In the genomic region with DNA sequence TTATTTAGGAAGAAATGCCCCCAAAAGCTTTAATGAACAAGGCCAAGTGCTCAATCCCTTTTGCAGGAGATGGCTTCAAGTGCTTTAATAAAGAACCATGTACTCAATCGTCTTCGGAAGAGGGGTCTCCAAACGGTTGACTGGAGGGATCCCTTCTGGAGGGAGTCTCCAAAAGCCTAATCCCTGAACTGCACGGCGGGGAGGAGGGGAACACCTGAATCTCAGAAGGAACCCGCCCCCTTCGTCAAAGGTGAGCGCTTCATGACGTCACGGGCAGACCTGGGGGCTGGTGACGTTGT, we compare ENCODE assay signal across 8 cellular contexts. TPM values are rescaled to one million over a fixed set of nuclear protein-coding genes. Genes with fewer than 3 reads are reported as not detected.
DNase-seq lines count a peak whose midpoint lies in the region; ATAC-seq and TF ChIP-seq lines count a peak whose summit lies in the region.

No MANE protein-coding gene starts in this region.

- peaks cover 0 to 2% of the 10 kb centered on the region in 2 donors for H3K27me3 Mint-ChIP-seq in CD8-positive, alpha-beta memory T cell
- no peaks in the 10 kb centered on the region for H3K27me3 Mint-ChIP-seq in MCF 10A (ENCODE audit: insufficient read depth, unreplicated experiment)
- H3K27me3 Mint-ChIP-seq in stimulated activated naive B cell treated with anti-CD40 and anti-IgM and Interleukin-4, amounts not matched to agents 10 μg/mL and 1 μg/mL and 100 μg/mL, for 72 hours: no peaks in the 10 kb centered on the region

- BruUV-seq in MCF 10A (replicated peaks; lab: Mats Ljungman, UMichigan): TSS peak; percentile 44

- H4K20me1 ChIP-seq in OCI-LY3 (ENCODE audit: insufficient read depth, low read length): no peaks in the 10 kb centered on the region

- H3K27ac ChIP-seq in CD8-positive, alpha-beta memory T cell (ENCODE audit: low read depth, low read length): peak overlapping the region; percentile 99
- peak overlapping the region; percentile 82 for H3K27ac ChIP-seq in OCI-LY3 (ENCODE audit: low read length)

- no peaks in the 10 kb centered on the region for H3K9me3 Mint-ChIP-seq in CD8-positive, alpha-beta memory T cell
- no peaks in the 10 kb centered on the region for H3K9me3 Mint-ChIP-seq in MCF 10A (ENCODE audit: unreplicated experiment)
- no peaks in the 10 kb centered on the region for H3K9me3 Mint-ChIP-seq in stimulated activated naive B cell treated with anti-CD40 and anti-IgM and Interleukin-4, amounts not matched to agents 10 μg/mL and 1 μg/mL and 100 μg/mL, for 72 hours

- no peak for TF ChIP-seq POLR2A in lower leg skin (IDR thresholded peaks at IDR 0.05)

- peak overlapping the region; percentile 54; the same call in 1 of the 2 replicates for H2AFZ ChIP-seq in OCI-LY3 (ENCODE audit: low read depth, low read length)

- peaks cover 35% of the 10 kb centered on the region for H3K79me2 ChIP-seq in OCI-LY3 (ENCODE audit: low read length)

- WGBS in lower leg skin, 2 donors: 0% methylated on average over 8 to 11 of the region's 11 CpGs

- peaks cover 34 to 48% (median 42%) of the 10 kb centered on the region in 3 donors for H3K4me1 Mint-ChIP-seq in CD8-positive, alpha-beta memory T cell
- H3K4me1 Mint-ChIP-seq in MCF 10A (ENCODE audit: insufficient read depth, unreplicated experiment): peaks cover 12% of the 10 kb centered on the region
- H3K4me1 Mint-ChIP-seq in stimulated activated naive B cell treated with anti-CD40 and anti-IgM and Interleukin-4, amounts not matched to agents 10 μg/mL and 1 μg/mL and 100 μg/mL, for 72 hours: peaks cover 31 to 55% of the 10 kb centered on the region in 2 donors

- peak in 3 of 5 donors; percentile 72 to 91 (median 82) for DNase-seq in CD8-positive, alpha-beta memory T cell
- DNase-seq in MCF 10A (ENCODE audit: unreplicated experiment): peak; percentile 70
- DNase-seq in lower leg skin (ENCODE audit: low spot score in 2 of 2): peak; percentile 76 to 95
- no peak for DNase-seq in stimulated activated naive B cell treated with anti-CD40 and anti-IgM and Interleukin-4, amounts not matched to agents 10 μg/mL and 1 μg/mL and 100 μg/mL, for 72 hours

- H3K36me3 ChIP-seq in CD8-positive, alpha-beta memory T cell (ENCODE audit: insufficient read depth, low read length): peaks cover 44% of the 10 kb centered on the region
- peaks cover 43% of the 10 kb centered on the region for H3K36me3 ChIP-seq in OCI-LY3 (replicated peaks; ENCODE audit: low read depth, low read length)

- peak overlapping the region; percentile 95 to 100 (median 99) for H3K27ac Mint-ChIP-seq in CD8-positive, alpha-beta memory T cell
- H3K27ac Mint-ChIP-seq in MCF 10A (ENCODE audit: low read depth, unreplicated experiment): peak overlapping the region; percentile 98
- H3K27ac Mint-ChIP-seq in stimulated activated naive B cell treated with anti-CD40 and anti-IgM and Interleukin-4, amounts not matched to agents 10 μg/mL and 1 μg/mL and 100 μg/mL, for 72 hours: peak overlapping the region; percentile 99

- peaks cover 5 to 78% (median 25%) of the 10 kb centered on the region in 3 donors for H3K36me3 Mint-ChIP-seq in CD8-positive, alpha-beta memory T cell
- peaks cover 79% of the 10 kb centered on the region for H3K36me3 Mint-ChIP-seq in MCF 10A (ENCODE audit: insufficient read depth, unreplicated experiment)
- peaks cover 43 to 45% of the 10 kb centered on the region in 2 donors for H3K36me3 Mint-ChIP-seq in stimulated activated naive B cell treated with anti-CD40 and anti-IgM and Interleukin-4, amounts not matched to agents 10 μg/mL and 1 μg/mL and 100 μg/mL, for 72 hours

- H3K4me3 ChIP-seq in CD8-positive, alpha-beta memory T cell (ENCODE audit: low read length): peak overlapping the region; percentile 79
- peak overlapping the region; percentile 78 for H3K4me3 ChIP-seq in OCI-LY3 (ENCODE audit: low read length)
- H3K4me3 ChIP-seq in lower leg skin (ENCODE audit: low read depth, poor library complexity, severe bottlenecking): peak overlapping the region; percentile 89

- intact Hi-C loops in MCF 10A (cut with micrococcal nuclease) (loop anchor here (2.0 to 5.0 kb wide), 2 partner anchors 40 to 48 kb away; partner anchors contain the start of gene SAMD4B), lower leg skin (cut with DNase I; ENCODE audit: low total_unique reads) (no loop called here)

- CTCF ChIA-PET in CD8-positive, alpha-beta memory T cell (lab: Charles Lee): interaction anchor here (0.6 to 2.8 kb wide), 8 partner anchors 10 to 143 kb away, joined by 3 to 27 read pairs (median 6); partner anchors contain the start of genes EID2B, PLEKHG2, RPS16 and SAMD4B
- CTCF ChIA-PET in MCF 10A (lab: Yijun Ruan, JAX): interaction anchor here (0.7 to 2.3 kb wide), 2 partner anchors 21 to 118 kb away, joined by 3 to 14 read pairs; partner anchors contain the start of gene PLEKHG2

- ATAC-seq in stimulated activated naive B cell treated with anti-CD40 and anti-IgM and Interleukin-4, amounts not matched to agents 10 μg/mL and 1 μg/mL and 100 μg/mL, for 72 hours (replicated peaks): no peak
- no peak for ATAC-seq in HG02588 (IDR thresholded peaks at IDR 0.05; ENCODE audit: unreplicated experiment)
- no peak for ATAC-seq in HG03521 (IDR thresholded peaks at IDR 0.05; ENCODE audit: unreplicated experiment)
- ATAC-seq in HG03520 (IDR thresholded peaks at IDR 0.05; ENCODE audit: unreplicated experiment): no peak

- H3K4me1 ChIP-seq in CD8-positive, alpha-beta memory T cell (ENCODE audit: insufficient read depth, low read length): peaks cover 20% of the 10 kb centered on the region
- H3K4me1 ChIP-seq in OCI-LY3 (ENCODE audit: low read length): peaks cover 11% of the 10 kb centered on the region

- H3K27me3 ChIP-seq in CD8-positive, alpha-beta memory T cell (ENCODE audit: insufficient read depth, low read length, poor library complexity, severe bottlenecking): no peaks in the 10 kb centered on the region
- H3K27me3 ChIP-seq in OCI-LY3 (ENCODE audit: low read depth, low read length): no peaks in the 10 kb centered on the region

- POLR2A ChIA-PET in CD8-positive, alpha-beta memory T cell (lab: Charles Lee): interaction anchor here (0.6 to 2.8 kb wide), 10 partner anchors 11 to 834 kb away, joined by 3 to 34 read pairs (median 10); partner anchors contain the start of genes EID2B, GMFG, PLEKHG2 and RPS16
- POLR2A ChIA-PET in MCF 10A (lab: Yijun Ruan, JAX): interaction anchor here (0.7 to 3.2 kb wide), 20 partner anchors 8 to 214 kb away, joined by 3 to 44 read pairs (median 6); partner anchors contain the start of genes PLEKHG2, RPS16, SAMD4B and SUPT5H

- no peaks in the 10 kb centered on the region for H3K9me3 ChIP-seq in CD8-positive, alpha-beta memory T cell (ENCODE audit: low read length)
- no peaks in the 10 kb centered on the region for H3K9me3 ChIP-seq in OCI-LY3 (ENCODE audit: insufficient read depth, low read length)

- H3K9ac ChIP-seq in OCI-LY3 (ENCODE audit: low read length): peak overlapping the region; percentile 86

- peak overlapping the region; percentile 89 for H3K4me2 ChIP-seq in OCI-LY3 (ENCODE audit: low read length)

- H3K4me3 Mint-ChIP-seq in CD8-positive, alpha-beta memory T cell: peak overlapping the region; percentile 88 to 96 (median 95)
- H3K4me3 Mint-ChIP-seq in MCF 10A (ENCODE audit: unreplicated experiment): peak overlapping the region; percentile 93
- H3K4me3 Mint-ChIP-seq in stimulated activated naive B cell treated with anti-CD40 and anti-IgM and Interleukin-4, amounts not matched to agents 10 μg/mL and 1 μg/mL and 100 μg/mL, for 72 hours: peak overlapping the region; percentile 98 to 99

- TF ChIP-seq CTCF in OCI-LY3 (IDR thresholded peaks at IDR 0.05; ENCODE audit: low read depth, low read length) (no peak), MCF 10A (IDR thresholded peaks at IDR 0.05; ENCODE audit: unreplicated experiment) (no peak), lower leg skin (IDR thresholded peaks at IDR 0.05) (no peak)

RNA-seq across cellular contexts. Expression of gene PAF1, which starts 0.5 kb away (rescaled TPM):
- 10 to 100 TPM; 44.6 to 46.9 TPM for total RNA-seq in CD8-positive, alpha-beta memory T cell
- 50.2 TPM for polyA plus RNA-seq in CD8-positive, alpha-beta memory T cell
- total RNA-seq in MCF 10A (2022): 47.0 and 48.5 TPM in 2 replicates
- 10 to 100 TPM; 22.4 to 48.0 (median 36.3) TPM for total RNA-seq in lower leg skin

RNA-seq across cellular contexts. Expression of gene MED29, which starts 0.8 kb away (rescaled TPM):
- 10 to 100 TPM; 39.3 to 39.6 TPM for total RNA-seq in CD8-positive, alpha-beta memory T cell
- 56.8 TPM for polyA plus RNA-seq in CD8-positive, alpha-beta memory T cell
- total RNA-seq in MCF 10A (2022) (24.3 and 31.7 TPM in 2 replicates), lower leg skin (10 to 100 TPM; 30.3 to 35.8 (median 33.3) TPM)

RNA-seq across cellular contexts. Expression of gene ZFP36, which starts 16.2 kb away (rescaled TPM):
- 10 to 100 TPM; 32.8 to 36.4 TPM for total RNA-seq in CD8-positive, alpha-beta memory T cell
- polyA plus RNA-seq in CD8-positive, alpha-beta memory T cell: 355 TPM
- total RNA-seq in MCF 10A (2022): 83.7 and 98.4 TPM in 2 replicates
- total RNA-seq in lower leg skin: 100 to 1,000 TPM; 170 to 536 (median 280) TPM

RNA-seq across cellular contexts. Expression of gene PLEKHG2, which starts 22.1 kb away (rescaled TPM):
- total RNA-seq in CD8-positive, alpha-beta memory T cell: 10 to 100 TPM; 35.2 to 36.4 TPM
- polyA plus RNA-seq in CD8-positive, alpha-beta memory T cell: 4.0 TPM
- total RNA-seq in MCF 10A (2022): 19.2 and 19.6 TPM in 2 replicates
- total RNA-seq in lower leg skin: 1 to 10 TPM; 3.0 to 6.4 (median 4.3) TPM

RNA-seq across cellular contexts. Expression of gene RPS16, which starts 45.3 kb away (rescaled TPM):
- 1,000 to 10,000 TPM; 2,654 to 2,668 TPM for total RNA-seq in CD8-positive, alpha-beta memory T cell
- 1,795 TPM for polyA plus RNA-seq in CD8-positive, alpha-beta memory T cell
- 2,837 and 2,909 TPM in 2 replicates for total RNA-seq in MCF 10A (2022)
- total RNA-seq in lower leg skin: 1,000 to 10,000 TPM; 1,726 to 3,026 (median 2,088) TPM
